Comparison of ENCODE assay signal across 23 cellular contexts in the genomic region with DNA sequence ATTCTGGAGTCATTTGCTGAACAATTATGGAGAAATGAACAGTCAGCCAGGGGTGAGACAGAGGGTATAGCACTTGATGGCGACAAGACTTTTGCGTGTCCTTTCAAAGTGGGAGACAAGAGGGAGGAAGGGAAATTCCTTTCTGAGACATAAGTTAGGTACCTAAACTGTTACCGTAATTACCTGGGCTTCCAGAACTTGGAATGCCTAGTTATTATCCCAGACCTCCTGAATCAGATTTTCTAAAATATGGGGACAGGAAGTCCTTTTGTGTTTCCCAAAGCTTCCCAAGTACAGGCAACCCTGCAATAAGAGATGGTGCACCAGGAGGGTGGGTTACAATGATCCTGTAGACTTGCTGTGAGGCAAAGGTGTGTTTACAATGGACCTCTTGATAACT.
"Had no signal": no experiment of that assay in that cellular context is flagged by ENCODE, and none has a peak within 500 bp of the region (broad histone marks: within the 10 kb centered on the region; RNA-seq: fewer than 3 reads in every experiment).

No MANE protein-coding gene starts in this region.

- H3K9me3 ChIP-seq: pancreas, prostate gland had no signal

- DNase-seq: islet precursor cell; left ventricle myocardium inferior; mesendoderm; naive B cell; natural killer cell; nephron progenitor cell; pancreas; posterior cingulate gyrus; right cardiac atrium; sigmoid colon; small intestine; spleen; stimulated activated CD4-positive, alpha-beta T cell treated with anti-CD3 and anti-CD28 coated beads, Interleukin-4, amount 100 ng/mL, for 24 hours; stimulated activated naive CD4-positive, alpha-beta T cell treated with Interleukin-2 at 50 U/mL for 16 hours; stimulated activated naive CD8-positive, alpha-beta T cell treated with anti-CD3 and anti-CD28 coated beads, Interleukin-15, amount 100 ng/mL, for 72 hours; substantia nigra; uterus had no signal

- H3K4me3 ChIP-seq: left ventricle myocardium inferior, lung, pancreas, prostate gland, sigmoid colon, spleen, tibial nerve, uterus had no signal

- H3K27ac ChIP-seq: left ventricle myocardium inferior, pancreas, prostate gland, sigmoid colon, spleen, tibial nerve, uterus had no signal

- H3K27me3 ChIP-seq: pancreas, uterus had no signal

- H3K36me3 ChIP-seq: left ventricle myocardium inferior, pancreas, prostate gland, sigmoid colon, spleen, tibial nerve, uterus had no signal

- H3K9me3 Mint-ChIP-seq: natural killer cell; stimulated activated memory B cell treated with anti-CD40 and anti-IgM and Interleukin-4, amounts not matched to agents 10 μg/mL and 1 μg/mL and 100 μg/mL, for 72 hours had no signal

- H3K4me3 Mint-ChIP-seq: mesothelial cell of epicardium; natural killer cell; nephron progenitor cell; stimulated activated memory B cell treated with anti-CD40 and anti-IgM and Interleukin-4, amounts not matched to agents 10 μg/mL and 1 μg/mL and 100 μg/mL, for 72 hours; stimulated activated naive CD8-positive, alpha-beta T cell treated with anti-CD3 and anti-CD28 coated beads, Interleukin-15, amount 100 ng/mL, for 72 hours had no signal

- H3K4me1 Mint-ChIP-seq: mesothelial cell of epicardium; stimulated activated naive CD8-positive, alpha-beta T cell treated with anti-CD3 and anti-CD28 coated beads, Interleukin-15, amount 100 ng/mL, for 72 hours had no signal

- ATAC-seq: natural killer cell; pancreas; right cardiac atrium; stimulated activated memory B cell treated with anti-CD40 and anti-IgM and Interleukin-4, amounts not matched to agents 10 μg/mL and 1 μg/mL and 100 μg/mL, for 72 hours; stimulated activated naive CD8-positive, alpha-beta T cell treated with anti-CD3 and anti-CD28 coated beads, Interleukin-15, amount 100 ng/mL, for 72 hours had no signal

- H3K4me1 ChIP-seq: left ventricle myocardium inferior, pancreas, prostate gland, sigmoid colon, spleen, tibial nerve, uterus had no signal

- FAIRE-seq: pancreas, small intestine had no signal

- H3K27ac Mint-ChIP-seq: mesothelial cell of epicardium; naive B cell; natural killer cell; nephron progenitor cell; stimulated activated memory B cell treated with anti-CD40 and anti-IgM and Interleukin-4, amounts not matched to agents 10 μg/mL and 1 μg/mL and 100 μg/mL, for 72 hours; stimulated activated naive CD8-positive, alpha-beta T cell treated with anti-CD3 and anti-CD28 coated beads, Interleukin-15, amount 100 ng/mL, for 72 hours had no signal

- H3K36me3 Mint-ChIP-seq: mesothelial cell of epicardium; naive B cell; stimulated activated memory B cell treated with anti-CD40 and anti-IgM and Interleukin-4, amounts not matched to agents 10 μg/mL and 1 μg/mL and 100 μg/mL, for 72 hours; type B pancreatic cell had no signal
